ENCODE assay signal across 2 cellular contexts in genomic region chr20:33653900-33654596, GRCh38.
TF ChIP-seq lines count a peak whose summit lies in the region.

No MANE protein-coding gene starts in this region.

TF ChIP-seq in HCT116, 20 proteins besides CTCF, POLR2A, EP300 and RAD21:
- TF ChIP-seq ELF1 (IDR thresholded peaks at IDR 0.05; ENCODE audit: borderline replicate concordance, low read depth) (no peak), CBX3 (IDR thresholded peaks at IDR 0.05; ENCODE audit: low read depth) (no peak), POLR2AphosphoS5 (IDR thresholded peaks at IDR 0.05; ENCODE audit: low read depth, low read length) (no peak; the same call in 1 of the 2 replicates), ZBTB33 (IDR thresholded peaks at IDR 0.05; ENCODE audit: extremely low read depth, insufficient replicate concordance, low read length) (no peak), SRF (IDR thresholded peaks at IDR 0.05; ENCODE audit: low read depth) (no peak), MAX (IDR thresholded peaks at IDR 0.05) (no peak), EGR1 (IDR thresholded peaks at IDR 0.05; ENCODE audit: low read depth) (no peak; the same call in 1 of the 2 replicates), JUND (IDR thresholded peaks at IDR 0.05) (no peak), REST (IDR thresholded peaks at IDR 0.05; ENCODE audit: low read depth) (no peak), YY1 (IDR thresholded peaks at IDR 0.05; ENCODE audit: extremely low read depth, insufficient replicate concordance, low read depth, low read length) (no peak), EZH2phosphoT487 (IDR thresholded peaks at IDR 0.05; ENCODE audit: borderline replicate concordance) (no peak), CEBPB (IDR thresholded peaks at IDR 0.05; ENCODE audit: low read depth) (no peak), TCF7L2 (IDR thresholded peaks at IDR 0.05; ENCODE audit: borderline replicate concordance, extremely low read depth, insufficient read depth, insufficient read length) (no peak), ATF3 (IDR thresholded peaks at IDR 0.05) (no peak), SIN3A (IDR thresholded peaks at IDR 0.05; ENCODE audit: low read depth) (no peak), FOSL1 (IDR thresholded peaks at IDR 0.05; ENCODE audit: low read depth) (no peak)

TF ChIP-seq in H1, 55 proteins besides CTCF, POLR2A, EP300 and RAD21:
- no peak for TF ChIP-seq KDM5A (IDR thresholded peaks at IDR 0.05; ENCODE audit: low read length)
- TF ChIP-seq ATF2 (IDR thresholded peaks at IDR 0.05; ENCODE audit: low read length): 0 out of 2 replicates have a peak, but pooled peaks have one; percentile 7
- no peak for TF ChIP-seq SP2 (IDR thresholded peaks at IDR 0.05; ENCODE audit: low read length)
- TF ChIP-seq TCF12 (IDR thresholded peaks at IDR 0.05; ENCODE audit: low read depth, low read length): peak; percentile 71; the same call in 1 of the 2 replicates
